ENCODE assay signal across 17 cellular contexts in genomic region chrX:333611-334311, GRCh38.
"Had no signal": no experiment of that assay in that cellular context is flagged by ENCODE, and none has a peak within 500 bp of the region (broad histone marks: within the 10 kb centered on the region; RNA-seq: fewer than 3 reads in every experiment).

No MANE protein-coding gene starts in this region.

- H3K4me3 Mint-ChIP-seq: activated CD4-positive, alpha-beta T cell treated with anti-CD3 and anti-CD28 coated beads, Interleukin-2, amount 10 ng/mL, durations not matched to agents 24 days and 14 days; activated CD8-positive, alpha-beta T cell treated with anti-CD3 and anti-CD28 coated beads for 36 hours; activated naive CD8-positive, alpha-beta T cell treated with anti-CD3 and anti-CD28 coated beads for 36 hours; activated T-cell treated with anti-CD3 and anti-CD28 coated beads, Interleukin-2, amount 50 U/mL, for 24 hours; activated T-helper 17 cell treated with anti-CD3 and anti-CD28 coated beads, Interleukin-2, amount 50 U/mL, for 72 hours; naive B cell had no signal

- H3K4me1 Mint-ChIP-seq: activated CD4-positive, alpha-beta T cell treated with anti-CD3 and anti-CD28 coated beads, Interleukin-2, amount 10 ng/mL, durations not matched to agents 24 days and 14 days; activated naive CD8-positive, alpha-beta T cell treated with anti-CD3 and anti-CD28 coated beads for 36 hours had no signal

- H3K9me3 ChIP-seq: breast epithelium, gastroesophageal sphincter, upper lobe of left lung had no signal

- H3K4me3 ChIP-seq: breast epithelium, gastroesophageal sphincter, upper lobe of left lung had no signal

- H3K27ac ChIP-seq: breast epithelium, epithelial cell of prostate, gastroesophageal sphincter, upper lobe of left lung had no signal

- H3K4me1 ChIP-seq: breast epithelium had no signal

- H3K27me3 Mint-ChIP-seq: activated CD4-positive, alpha-beta T cell treated with anti-CD3 and anti-CD28 coated beads, Interleukin-2, amount 10 ng/mL, durations not matched to agents 24 days and 14 days; activated CD8-positive, alpha-beta T cell treated with anti-CD3 and anti-CD28 coated beads for 36 hours; activated naive CD8-positive, alpha-beta T cell treated with anti-CD3 and anti-CD28 coated beads for 36 hours; activated T-helper 17 cell treated with anti-CD3 and anti-CD28 coated beads, Interleukin-2, amount 50 U/mL, for 72 hours had no signal

- DNase-seq: activated CD4-positive, alpha-beta T cell treated with anti-CD3 and anti-CD28 coated beads, Interleukin-2, amount 10 ng/mL, durations not matched to agents 24 days and 14 days; activated CD8-positive, alpha-beta T cell treated with anti-CD3 and anti-CD28 coated beads for 36 hours; activated naive CD8-positive, alpha-beta T cell treated with anti-CD3 and anti-CD28 coated beads for 36 hours; activated T-cell treated with anti-CD3 and anti-CD28 coated beads, Interleukin-2, amount 50 U/mL, for 24 hours; cerebellar nuclear complex; cortex of kidney; mesendoderm; naive B cell; occipital lobe; stimulated activated CD4-positive, alpha-beta T cell treated with anti-CD3 and anti-CD28 coated beads, Interleukin-4, amount 100 ng/mL, for 24 hours; stimulated activated naive CD8-positive, alpha-beta T cell treated with anti-CD3 and anti-CD28 coated beads, Interleukin-15, Interleukin-2, amounts not matched to agents 100 U/mL and 50 U/mL, for 24 hours had no signal

- ATAC-seq: activated CD8-positive, alpha-beta T cell treated with anti-CD3 and anti-CD28 coated beads for 36 hours; activated T-helper 17 cell treated with anti-CD3 and anti-CD28 coated beads, Interleukin-2, amount 50 U/mL, for 72 hours; gastroesophageal sphincter; SK-N-SH treated with all-trans-retinoic acid at 6 μM for 48 hours; stimulated activated naive CD8-positive, alpha-beta T cell treated with anti-CD3 and anti-CD28 coated beads, Interleukin-15, Interleukin-2, amounts not matched to agents 100 U/mL and 50 U/mL, for 24 hours had no signal

- H3K36me3 ChIP-seq: breast epithelium had no signal

- H3K9me3 Mint-ChIP-seq: activated CD4-positive, alpha-beta T cell treated with anti-CD3 and anti-CD28 coated beads, Interleukin-2, amount 10 ng/mL, durations not matched to agents 24 days and 14 days; activated CD8-positive, alpha-beta T cell treated with anti-CD3 and anti-CD28 coated beads for 36 hours; activated naive CD8-positive, alpha-beta T cell treated with anti-CD3 and anti-CD28 coated beads for 36 hours; activated T-cell treated with anti-CD3 and anti-CD28 coated beads, Interleukin-2, amount 50 U/mL, for 24 hours; activated T-helper 17 cell treated with anti-CD3 and anti-CD28 coated beads, Interleukin-2, amount 50 U/mL, for 72 hours had no signal

- H3K27ac Mint-ChIP-seq: activated CD4-positive, alpha-beta T cell treated with anti-CD3 and anti-CD28 coated beads, Interleukin-2, amount 10 ng/mL, durations not matched to agents 24 days and 14 days; activated CD8-positive, alpha-beta T cell treated with anti-CD3 and anti-CD28 coated beads for 36 hours; activated naive CD8-positive, alpha-beta T cell treated with anti-CD3 and anti-CD28 coated beads for 36 hours; activated T-cell treated with anti-CD3 and anti-CD28 coated beads, Interleukin-2, amount 50 U/mL, for 24 hours; activated T-helper 17 cell treated with anti-CD3 and anti-CD28 coated beads, Interleukin-2, amount 50 U/mL, for 72 hours; naive B cell had no signal
